Comparison of ENCODE assay signal across 8 cellular contexts in the genomic region with DNA sequence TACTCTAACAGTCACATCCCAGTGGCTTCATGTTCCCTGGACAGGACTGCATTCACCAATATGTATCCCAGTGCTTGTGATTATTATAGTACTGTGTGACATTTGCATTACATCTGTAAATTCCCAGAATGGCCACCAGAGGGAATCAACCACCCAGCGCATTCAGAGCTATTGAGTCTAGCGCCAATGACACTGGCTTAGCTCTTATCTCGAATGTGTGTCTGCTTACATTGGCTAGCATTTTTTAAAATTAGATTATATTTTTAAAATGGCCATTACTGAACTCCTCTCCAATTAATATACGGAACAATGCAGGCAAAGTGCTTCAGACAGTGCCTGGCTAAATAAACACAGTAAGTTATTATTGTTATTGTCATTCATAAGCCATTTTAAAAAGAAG. TPM values are rescaled to one million over a fixed set of nuclear protein-coding genes. Genes with fewer than 3 reads are reported as not detected.
DNase-seq lines count a peak whose midpoint lies in the region; ATAC-seq and TF ChIP-seq lines count a peak whose summit lies in the region.

No MANE protein-coding gene starts in this region.

- peak; percentile 53 to 71 for ATAC-seq in activated CD4-positive, CD25-positive, alpha-beta regulatory T cell treated with anti-CD3 and anti-CD28 coated beads, Interleukin-2, amount 50 U/mL, for 24 hours
- peak; percentile 93 for ATAC-seq in GM23338

- peaks cover 6% of the 10 kb centered on the region; the same call in 1 of the 2 replicates for H3K4me1 ChIP-seq in GM23338 (ENCODE audit: insufficient read depth)
- H3K4me1 ChIP-seq in Loucy (ENCODE audit: insufficient read depth, low read length, poor library complexity, severe bottlenecking), result peaks cover 18% of the 10 kb centered on the region

- H3F3A ChIP-seq in GM23338 (replicated peaks; ENCODE audit: low read depth) (no peaks in the 10 kb centered on the region), Loucy (ENCODE audit: low read depth) (no peaks in the 10 kb centered on the region)

- no peaks in the 10 kb centered on the region for H3K79me2 ChIP-seq in GM23338 (replicated peaks; ENCODE audit: insufficient read depth)
- no peaks in the 10 kb centered on the region for H3K79me2 ChIP-seq in Loucy (ENCODE audit: insufficient read depth, low read length)

- no peak overlapping the region for H3K27ac ChIP-seq in GM23338 (ENCODE audit: low read depth)

- no peak overlapping the region for H3K27ac Mint-ChIP-seq in GM23338

- no peaks in the 10 kb centered on the region; the same call in 2 of the 3 replicates for H3K9me3 Mint-ChIP-seq in GM23338

- in situ Hi-C loops in T47D (cut with HindIII; ENCODE audit: low pct_unique_long_range_greater_than_20kb, low sequenced_read_pairs), result no loop called here

- H3K4me3 Mint-ChIP-seq in GM23338, result no peak overlapping the region

- H3K9me2 ChIP-seq in GM23338 (ENCODE audit: insufficient read depth), result no peaks in the 10 kb centered on the region
- no peaks in the 10 kb centered on the region for H3K9me2 ChIP-seq in Loucy (replicated peaks; ENCODE audit: low read depth, low read length)

- H4K20me1 ChIP-seq in GM23338 (replicated peaks; ENCODE audit: insufficient read depth), result no peaks in the 10 kb centered on the region
- H4K20me1 ChIP-seq in Loucy (ENCODE audit: insufficient read depth, low read length, poor library complexity, severe bottlenecking), result no peaks in the 10 kb centered on the region

- H3K27me3 Mint-ChIP-seq in GM23338 (ENCODE audit: insufficient read depth, low read depth, poor library complexity), result peaks cover 7% of the 10 kb centered on the region

- no peaks in the 10 kb centered on the region for H3K36me3 ChIP-seq in GM23338 (ENCODE audit: insufficient read depth)
- H3K36me3 ChIP-seq in Loucy (ENCODE audit: insufficient read depth, low read length), result no peaks in the 10 kb centered on the region

- H3K4me1 Mint-ChIP-seq in GM23338, result peaks cover 27% of the 10 kb centered on the region

- no peaks in the 10 kb centered on the region for H3K9me3 ChIP-seq in Loucy (ENCODE audit: insufficient read depth, low read depth, low read length)

- no peak overlapping the region; the same call in 1 of the 2 replicates for H3K4me2 ChIP-seq in GM23338
- peak overlapping the region; percentile 67 for H3K4me2 ChIP-seq in Loucy (ENCODE audit: low read depth, low read length, poor library complexity, severe bottlenecking)

- H2AFZ ChIP-seq in GM23338 (no peak overlapping the region), Loucy (ENCODE audit: low read length) (peak overlapping the region; percentile 78)

- TF ChIP-seq CTCF in GM23338 (conservative IDR thresholded peaks at IDR 0.05; ENCODE audit: low read depth in 2 of 2) (peak; percentile 82 to 91), Loucy (conservative IDR thresholded peaks at IDR 0.05; ENCODE audit: low read length) (peak; percentile 87)

- peak overlapping the region; percentile 2 for H3K9ac ChIP-seq in Loucy (ENCODE audit: low read depth, low read length, poor library complexity, severe bottlenecking)

- no peak overlapping the region for H3K4me3 ChIP-seq in GM23338
- peak overlapping the region; percentile 19 for H3K4me3 ChIP-seq in Loucy (ENCODE audit: low read length, poor library complexity, severe bottlenecking)

- DNase-seq in activated CD4-positive, CD25-positive, alpha-beta regulatory T cell treated with anti-CD3 and anti-CD28 coated beads, Interleukin-2, amount 50 U/mL, for 72 hours, result no peak
- DNase-seq in GM23338 (ENCODE audit: low spot score) (peak; percentile 83), RKO (ENCODE audit: low spot score) (peak; percentile 77), T47D (ENCODE audit: low read depth in 1 of 2, low spot score in 1 of 2) (peak; percentile 79 to 87), iris pigment epithelial cell (ENCODE audit: low read depth) (peak; percentile 71)
- peak; percentile 23 for DNase-seq in stimulated activated CD4-positive, alpha-beta T cell treated with anti-CD3 and anti-CD28 coated beads, Interleukin-1b, Interleukin-23, amount 100 ng/mL, for 48 hours

- H3K27me3 ChIP-seq in GM23338 (ENCODE audit: insufficient read depth), result 0 out of 2 replicates have a peak, but pooled peaks cover 7% of the 10 kb centered on the region
- H3K27me3 ChIP-seq in Loucy (ENCODE audit: insufficient read depth, low read length, poor library complexity, severe bottlenecking), result no peaks in the 10 kb centered on the region

- no peaks in the 10 kb centered on the region for H3K36me3 Mint-ChIP-seq in GM23338 (ENCODE audit: low read depth)

TF ChIP-seq in GM23338, 12 proteins besides CTCF, POLR2A, EP300 and RAD21 (continues in another document):
- TF ChIP-seq ZNF331 (CRISPR knock-in tag; IDR thresholded peaks at IDR 0.05; ENCODE audit: low read depth), result no peak
- TF ChIP-seq NANOG (IDR thresholded peaks at IDR 0.05; ENCODE audit: borderline replicate concordance), result no peak
- TF ChIP-seq JUNB (IDR thresholded peaks at IDR 0.05; ENCODE audit: unreplicated experiment), result no peak
- no peak for TF ChIP-seq EZH2phosphoT487 (IDR thresholded peaks at IDR 0.05; ENCODE audit: unreplicated experiment)
- TF ChIP-seq, protein P1, sequence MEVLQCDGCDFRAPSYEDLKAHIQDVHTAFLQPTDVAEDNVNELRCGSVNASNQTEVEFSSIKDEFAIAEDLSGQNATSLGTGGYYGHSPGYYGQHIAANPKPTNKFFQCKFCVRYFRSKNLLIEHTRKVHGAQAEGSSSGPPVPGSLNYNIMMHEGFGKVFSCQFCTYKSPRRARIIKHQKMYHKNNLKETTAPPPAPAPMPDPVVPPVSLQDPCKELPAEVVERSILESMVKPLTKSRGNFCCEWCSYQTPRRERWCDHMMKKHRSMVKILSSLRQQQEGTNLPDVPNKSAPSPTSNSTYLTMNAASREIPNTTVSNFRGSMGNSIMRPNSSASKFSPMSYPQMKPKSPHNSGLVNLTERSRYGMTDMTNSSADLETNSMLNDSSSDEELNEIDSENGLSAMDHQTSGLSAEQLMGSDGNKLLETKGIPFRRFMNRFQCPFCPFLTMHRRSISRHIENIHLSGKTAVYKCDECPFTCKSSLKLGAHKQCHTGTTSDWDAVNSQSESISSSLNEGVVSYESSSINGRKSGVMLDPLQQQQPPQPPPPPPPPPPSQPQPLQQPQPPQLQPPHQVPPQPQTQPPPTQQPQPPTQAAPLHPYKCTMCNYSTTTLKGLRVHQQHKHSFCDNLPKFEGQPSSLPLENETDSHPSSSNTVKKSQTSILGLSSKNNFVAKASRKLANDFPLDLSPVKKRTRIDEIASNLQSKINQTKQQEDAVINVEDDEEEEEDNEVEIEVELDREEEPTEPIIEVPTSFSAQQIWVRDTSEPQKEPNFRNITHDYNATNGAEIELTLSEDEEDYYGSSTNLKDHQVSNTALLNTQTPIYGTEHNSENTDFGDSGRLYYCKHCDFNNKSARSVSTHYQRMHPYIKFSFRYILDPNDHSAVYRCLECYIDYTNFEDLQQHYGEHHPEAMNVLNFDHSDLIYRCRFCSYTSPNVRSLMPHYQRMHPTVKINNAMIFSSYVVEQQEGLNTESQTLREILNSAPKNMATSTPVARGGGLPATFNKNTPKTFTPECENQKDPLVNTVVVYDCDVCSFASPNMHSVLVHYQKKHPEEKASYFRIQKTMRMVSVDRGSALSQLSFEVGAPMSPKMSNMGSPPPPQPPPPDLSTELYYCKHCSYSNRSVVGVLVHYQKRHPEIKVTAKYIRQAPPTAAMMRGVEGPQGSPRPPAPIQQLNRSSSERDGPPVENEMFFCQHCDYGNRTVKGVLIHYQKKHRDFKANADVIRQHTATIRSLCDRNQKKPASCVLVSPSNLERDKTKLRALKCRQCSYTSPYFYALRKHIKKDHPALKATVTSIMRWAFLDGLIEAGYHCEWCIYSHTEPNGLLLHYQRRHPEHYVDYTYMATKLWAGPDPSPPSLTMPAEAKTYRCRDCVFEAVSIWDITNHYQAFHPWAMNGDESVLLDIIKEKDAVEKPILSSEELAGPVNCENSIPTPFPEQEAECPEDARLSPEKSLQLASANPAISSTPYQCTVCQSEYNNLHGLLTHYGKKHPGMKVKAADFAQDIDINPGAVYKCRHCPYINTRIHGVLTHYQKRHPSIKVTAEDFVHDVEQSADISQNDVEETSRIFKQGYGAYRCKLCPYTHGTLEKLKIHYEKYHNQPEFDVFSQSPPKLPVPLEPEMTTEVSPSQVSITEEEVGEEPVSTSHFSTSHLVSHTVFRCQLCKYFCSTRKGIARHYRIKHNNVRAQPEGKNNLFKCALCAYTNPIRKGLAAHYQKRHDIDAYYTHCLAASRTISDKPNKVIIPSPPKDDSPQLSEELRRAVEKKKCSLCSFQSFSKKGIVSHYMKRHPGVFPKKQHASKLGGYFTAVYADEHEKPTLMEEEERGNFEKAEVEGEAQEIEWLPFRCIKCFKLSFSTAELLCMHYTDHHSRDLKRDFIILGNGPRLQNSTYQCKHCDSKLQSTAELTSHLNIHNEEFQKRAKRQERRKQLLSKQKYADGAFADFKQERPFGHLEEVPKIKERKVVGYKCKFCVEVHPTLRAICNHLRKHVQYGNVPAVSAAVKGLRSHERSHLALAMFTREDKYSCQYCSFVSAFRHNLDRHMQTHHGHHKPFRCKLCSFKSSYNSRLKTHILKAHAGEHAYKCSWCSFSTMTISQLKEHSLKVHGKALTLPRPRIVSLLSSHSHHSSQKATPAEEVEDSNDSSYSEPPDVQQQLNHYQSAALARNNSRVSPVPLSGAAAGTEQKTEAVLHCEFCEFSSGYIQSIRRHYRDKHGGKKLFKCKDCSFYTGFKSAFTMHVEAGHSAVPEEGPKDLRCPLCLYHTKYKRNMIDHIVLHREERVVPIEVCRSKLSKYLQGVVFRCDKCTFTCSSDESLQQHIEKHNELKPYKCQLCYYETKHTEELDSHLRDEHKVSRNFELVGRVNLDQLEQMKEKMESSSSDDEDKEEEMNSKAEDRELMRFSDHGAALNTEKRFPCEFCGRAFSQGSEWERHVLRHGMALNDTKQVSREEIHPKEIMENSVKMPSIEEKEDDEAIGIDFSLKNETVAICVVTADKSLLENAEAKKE (CRISPR knock-in tag; IDR thresholded peaks at IDR 0.05), result no peak
- no peak for TF ChIP-seq ZNF114 (CRISPR knock-in tag; IDR thresholded peaks at IDR 0.05)

RNA-seq across cellular contexts. Expression of gene TRIL, which starts 36.3 kb away (rescaled TPM):
- total RNA-seq in GM23338 (2014; rRNA removed; shearing (Covaris generic)), result 4.5 and 5.1 TPM in 2 replicates
- polyA plus RNA-seq in GM23338 (2016; fragmentation: Nextera tagmentation; extraction: Ambion mirVana), result 0.95 and 1.2 TPM in 2 replicates
